Comparison of ENCODE assay signal across 9 cellular contexts in the genomic region with DNA sequence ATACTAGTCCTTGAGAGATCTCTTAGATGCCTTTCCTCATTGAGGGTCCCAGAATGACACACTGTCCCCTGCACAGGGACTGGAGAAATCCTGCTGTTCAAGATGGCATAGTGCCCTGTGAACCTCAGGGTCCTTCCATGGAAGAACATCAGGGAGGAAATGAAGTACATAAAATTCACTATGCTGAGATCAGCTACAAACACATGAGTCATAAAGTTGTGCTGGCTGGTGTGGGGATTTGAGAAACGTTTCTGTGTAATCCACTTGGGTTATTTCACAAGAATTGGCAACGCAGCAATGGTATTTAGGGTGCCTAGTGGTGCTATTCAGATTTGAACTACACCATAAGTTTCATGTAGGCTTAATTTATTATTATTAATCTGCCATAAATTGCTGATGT.
A peak's percentile ranks its signal among the peaks of the same experiment; 100 is the strongest.
DNase-seq lines count a peak whose midpoint lies in the region; ATAC-seq and TF ChIP-seq lines count a peak whose summit lies in the region.
"Had no signal": no experiment of that assay in that cellular context is flagged by ENCODE, and none has a peak within 500 bp of the region (broad histone marks: within the 10 kb centered on the region; RNA-seq: fewer than 3 reads in every experiment).

No MANE protein-coding gene starts in this region.

- H3K4me3 ChIP-seq in RWPE2 (ENCODE audit: severe bottlenecking) (no peak overlapping the region), psoas muscle (no peak overlapping the region)

- TF ChIP-seq CTCF in RWPE2 (IDR thresholded peaks at IDR 0.05; ENCODE audit: poor library complexity, severe bottlenecking) (no peak), psoas muscle (IDR thresholded peaks at IDR 0.05) (no peak)

- no peaks in the 10 kb centered on the region for H3K36me3 ChIP-seq in RWPE2 (ENCODE audit: low read depth)
- H3K36me3 ChIP-seq in psoas muscle (ENCODE audit: insufficient read depth in 1 of 2, low read depth in 1 of 2): no peaks in the 10 kb centered on the region

- intact Hi-C loops in psoas muscle (cut with DNase I): no loop called here

- DNase-seq in EL: peak; percentile 91
- no peak for DNase-seq in RWPE2 (ENCODE audit: low spot score)
- peak; percentile 96 for DNase-seq in fibroblast of peridontal ligament (ENCODE audit: extremely low read depth)
- DNase-seq in psoas muscle: peak in 1 of 2 donors; percentile 18
- no peak for DNase-seq in T1000 (lab: John Stamatoyannopoulos, UW)
- no peak for DNase-seq in D341Med (ENCODE audit: low spot score)
- DNase-seq: NCI-H2081 treated with DMSO at 0.1 percent for 48 hours had no signal

- H3K9me3 ChIP-seq in RWPE2 (ENCODE audit: severe bottlenecking) (no peaks in the 10 kb centered on the region), psoas muscle (no peaks in the 10 kb centered on the region)

- H3K27ac ChIP-seq in RWPE2 (ENCODE audit: poor library complexity, severe bottlenecking): peak overlapping the region; percentile 44
- no peak overlapping the region for H3K27ac ChIP-seq in psoas muscle

- H3K4me1 ChIP-seq in RWPE2 (ENCODE audit: insufficient read depth, poor library complexity, severe bottlenecking): peaks cover 14% of the 10 kb centered on the region
- H3K4me1 ChIP-seq in psoas muscle: peaks cover 4% of the 10 kb centered on the region

- 18 to 26% (median 21%) methylated on average over 2 of the region's 2 CpGs for WGBS in psoas muscle, 3 donors

- ATAC-seq in RWPE2 (ENCODE audit: low read depth) (peak; percentile 98), psoas muscle (peak; percentile 44 to 78 (median 70)), HG03571 (IDR thresholded peaks at IDR 0.05; ENCODE audit: unreplicated experiment) (no peak), GM18868 (IDR thresholded peaks at IDR 0.05; ENCODE audit: unreplicated experiment) (no peak)

- H3K27me3 ChIP-seq in RWPE2 (ENCODE audit: insufficient read depth, poor library complexity, severe bottlenecking) (no peaks in the 10 kb centered on the region), psoas muscle (ENCODE audit: insufficient read depth in 3 of 3, low read length in 2 of 3) (no peaks in the 10 kb centered on the region)

Comparison
In these comparisons a context has a peak if more than half of its experiments do, and no peak if none do; other contexts are left out.
1. DNase-seq: peak in EL (single experiment) and fibroblast of peridontal ligament (single experiment); none in RWPE2 (single experiment), T1000 (single experiment) and D341Med (single experiment).
2. ATAC-seq: peak in RWPE2 (single experiment) and psoas muscle (4 of 4); none in HG03571 (single experiment) and GM18868 (single experiment).